In genomic region chr12:48678561-48679185, GRCh38 we compare ENCODE assay signal across 8 cellular contexts. TPM values are rescaled to one million over a fixed set of nuclear protein-coding genes. Genes with fewer than 3 reads are reported as not detected.
A peak's percentile ranks its signal among the peaks of the same experiment; 100 is the strongest.
DNase-seq lines count a peak whose midpoint lies in the region; ATAC-seq lines count a peak whose summit lies in the region.

No MANE protein-coding gene starts in this region.

- H3K36me3 Mint-ChIP-seq in activated naive CD4-positive, alpha-beta T cell treated with anti-CD3 and anti-CD28 coated beads for 36 hours (ENCODE audit: low read depth): peaks cover 45% of the 10 kb centered on the region
- H3K36me3 Mint-ChIP-seq in T-helper 17 cell (ENCODE audit: low read depth): peaks cover 8% of the 10 kb centered on the region

- H3K9ac ChIP-seq in iPS-18a (ENCODE audit: low read length): no peak overlapping the region

- no peaks in the 10 kb centered on the region for H3K27me3 ChIP-seq in iPS-18a (ENCODE audit: control insufficient read depth, insufficient read depth, low read length)

- peak overlapping the region; percentile 62 for H3K4me3 Mint-ChIP-seq in activated naive CD4-positive, alpha-beta T cell treated with anti-CD3 and anti-CD28 coated beads for 36 hours
- peak overlapping the region; percentile 87 for H3K4me3 Mint-ChIP-seq in T-helper 17 cell
- H3K4me3 Mint-ChIP-seq in stimulated activated naive CD8-positive, alpha-beta T cell treated with anti-CD3 and anti-CD28 coated beads, Interleukin-15, amount 100 ng/mL, for 72 hours: peak overlapping the region; percentile 65 to 89

- CTCF ChIA-PET in activated naive CD4-positive, alpha-beta T cell treated with anti-CD3 and anti-CD28 coated beads for 36 hours (lab: Charles Lee): interaction anchor here (0.7 to 1.1 kb wide), 2 partner anchors 36 to 136 kb away, joined by 3 to 4 read pairs; no protein-coding TSS in a partner anchor

- H3K4me3 ChIP-seq in iPS-18a (ENCODE audit: low read length): peak overlapping the region; percentile 3

- H3K27me3 Mint-ChIP-seq in activated naive CD4-positive, alpha-beta T cell treated with anti-CD3 and anti-CD28 coated beads for 36 hours (ENCODE audit: low read depth): no peaks in the 10 kb centered on the region
- no peaks in the 10 kb centered on the region for H3K27me3 Mint-ChIP-seq in T-helper 17 cell
- H3K27me3 Mint-ChIP-seq in stimulated activated naive CD8-positive, alpha-beta T cell treated with anti-CD3 and anti-CD28 coated beads, Interleukin-15, amount 100 ng/mL, for 72 hours: no peaks in the 10 kb centered on the region

- ATAC-seq in T-helper 17 cell: no peak
- no peak for ATAC-seq in stimulated activated naive CD8-positive, alpha-beta T cell treated with anti-CD3 and anti-CD28 coated beads, Interleukin-15, amount 100 ng/mL, for 72 hours
- ATAC-seq in GM19023 (IDR thresholded peaks at IDR 0.05; ENCODE audit: unreplicated experiment): no peak

- no peaks in the 10 kb centered on the region for H3K4me1 ChIP-seq in iPS-18a (ENCODE audit: control insufficient read depth, low read depth, low read length)

- no peak overlapping the region for H3K27ac ChIP-seq in iPS-18a (ENCODE audit: low read length)

- H3K4me1 Mint-ChIP-seq in activated naive CD4-positive, alpha-beta T cell treated with anti-CD3 and anti-CD28 coated beads for 36 hours (ENCODE audit: low read depth): peaks cover 59% of the 10 kb centered on the region
- peaks cover 41% of the 10 kb centered on the region for H3K4me1 Mint-ChIP-seq in T-helper 17 cell
- peaks cover 48% of the 10 kb centered on the region for H3K4me1 Mint-ChIP-seq in stimulated activated naive CD8-positive, alpha-beta T cell treated with anti-CD3 and anti-CD28 coated beads, Interleukin-15, amount 100 ng/mL, for 72 hours

- no peak for DNase-seq in activated naive CD4-positive, alpha-beta T cell treated with anti-CD3 and anti-CD28 coated beads for 36 hours
- DNase-seq in activated naive CD4-positive, alpha-beta T cell treated with Interleukin-2 at 50 U/mL for 16 hours: no peak
- DNase-seq in T-helper 17 cell (no peak), HT-29 (ENCODE audit: low spot score) (no peak)
- no peak for DNase-seq in stimulated activated naive CD8-positive, alpha-beta T cell treated with anti-CD3 and anti-CD28 coated beads, Interleukin-15, amount 100 ng/mL, for 72 hours
- DNase-seq in activated CD4-positive, CD25-positive, alpha-beta regulatory T cell (lab: John Stamatoyannopoulos, UW): no peak

- H3K9me3 ChIP-seq in T-helper 17 cell (ENCODE audit: control insufficient read depth, low read length, poor library complexity, severe bottlenecking) (no peaks in the 10 kb centered on the region), iPS-18a (ENCODE audit: control insufficient read depth, low read depth, low read length) (no peaks in the 10 kb centered on the region)

- H3K9me3 Mint-ChIP-seq in activated naive CD4-positive, alpha-beta T cell treated with anti-CD3 and anti-CD28 coated beads for 36 hours: no peaks in the 10 kb centered on the region
- no peaks in the 10 kb centered on the region for H3K9me3 Mint-ChIP-seq in stimulated activated naive CD8-positive, alpha-beta T cell treated with anti-CD3 and anti-CD28 coated beads, Interleukin-15, amount 100 ng/mL, for 72 hours

- H3K27ac Mint-ChIP-seq in activated naive CD4-positive, alpha-beta T cell treated with anti-CD3 and anti-CD28 coated beads for 36 hours: peak overlapping the region; percentile 86
- H3K27ac Mint-ChIP-seq in T-helper 17 cell: peak overlapping the region; percentile 85
- peak overlapping the region; percentile 9 to 75 for H3K27ac Mint-ChIP-seq in stimulated activated naive CD8-positive, alpha-beta T cell treated with anti-CD3 and anti-CD28 coated beads, Interleukin-15, amount 100 ng/mL, for 72 hours

- peaks cover 64% of the 10 kb centered on the region for H3K36me3 ChIP-seq in iPS-18a (ENCODE audit: control insufficient read depth, low read depth, low read length)

- intact Hi-C loops in activated naive CD4-positive, alpha-beta T cell treated with anti-CD3 and anti-CD28 coated beads for 36 hours (cut with micrococcal nuclease): no loop called here

RNA-seq across cellular contexts. Expression of gene KANSL2, which starts 3.4 kb away (rescaled TPM):
- 10 to 100 TPM; 37.9 to 39.1 TPM for total RNA-seq in activated naive CD4-positive, alpha-beta T cell treated with anti-CD3 and anti-CD28 coated beads for 36 hours
- 100 to 1,000 TPM in 1 of 2 donors, 10 to 100 TPM in 1; 90.2 to 127 TPM for total RNA-seq in T-helper 17 cell
- 37.9 and 38.9 TPM in 2 replicates for total RNA-seq in HT-29 (2014; rRNA removed; shearing (Covaris generic))

RNA-seq across cellular contexts. Expression of gene CCNT1, which starts 37.8 kb away (rescaled TPM):
- total RNA-seq in activated naive CD4-positive, alpha-beta T cell treated with anti-CD3 and anti-CD28 coated beads for 36 hours: 10 to 100 TPM; 73.8 to 77.0 TPM
- 100 to 1,000 TPM in 1 of 2 donors, 10 to 100 TPM in 1; 87.5 to 117 TPM for total RNA-seq in T-helper 17 cell
- total RNA-seq in HT-29 (2014; rRNA removed; shearing (Covaris generic)): 14.1 and 16.7 TPM in 2 replicates
